Comparison of ENCODE assay signal across 1 cellular context in genomic region chr1:21899972-21900371, GRCh38.
TF ChIP-seq lines count a peak whose summit lies in the region.

No MANE protein-coding gene starts in this region.

TF ChIP-seq in K562, 482 proteins besides CTCF, POLR2A, EP300 and RAD21 (continued from another document):
- TF ChIP-seq CBX8 (IDR thresholded peaks at IDR 0.05; ENCODE audit: borderline replicate concordance, extremely low read depth, low read depth, low read length, poor library complexity, severe bottlenecking): no peak
- peak; percentile 41; the same call in 1 of the 2 replicates for TF ChIP-seq ZBTB7A (IDR thresholded peaks at IDR 0.05; ENCODE audit: borderline replicate concordance, control insufficient read depth, low read depth, low read length)
- no peak for TF ChIP-seq PYGO2 (tag; IDR thresholded peaks at IDR 0.05)
- no peak for TF ChIP-seq ZFPM2 (CRISPR knock-in tag; IDR thresholded peaks at IDR 0.05)
- no peak for TF ChIP-seq CTBP1 (IDR thresholded peaks at IDR 0.05; ENCODE audit: borderline replicate concordance)
- no peak for TF ChIP-seq PREB (CRISPR knock-in tag; IDR thresholded peaks at IDR 0.05)
- TF ChIP-seq MIER1 (IDR thresholded peaks at IDR 0.05; ENCODE audit: low read depth): no peak
- no peak for TF ChIP-seq SLC30A9 (CRISPR knock-in tag; IDR thresholded peaks at IDR 0.05)
